Comparison of ENCODE assay signal across 1 cellular context in the genomic region with DNA sequence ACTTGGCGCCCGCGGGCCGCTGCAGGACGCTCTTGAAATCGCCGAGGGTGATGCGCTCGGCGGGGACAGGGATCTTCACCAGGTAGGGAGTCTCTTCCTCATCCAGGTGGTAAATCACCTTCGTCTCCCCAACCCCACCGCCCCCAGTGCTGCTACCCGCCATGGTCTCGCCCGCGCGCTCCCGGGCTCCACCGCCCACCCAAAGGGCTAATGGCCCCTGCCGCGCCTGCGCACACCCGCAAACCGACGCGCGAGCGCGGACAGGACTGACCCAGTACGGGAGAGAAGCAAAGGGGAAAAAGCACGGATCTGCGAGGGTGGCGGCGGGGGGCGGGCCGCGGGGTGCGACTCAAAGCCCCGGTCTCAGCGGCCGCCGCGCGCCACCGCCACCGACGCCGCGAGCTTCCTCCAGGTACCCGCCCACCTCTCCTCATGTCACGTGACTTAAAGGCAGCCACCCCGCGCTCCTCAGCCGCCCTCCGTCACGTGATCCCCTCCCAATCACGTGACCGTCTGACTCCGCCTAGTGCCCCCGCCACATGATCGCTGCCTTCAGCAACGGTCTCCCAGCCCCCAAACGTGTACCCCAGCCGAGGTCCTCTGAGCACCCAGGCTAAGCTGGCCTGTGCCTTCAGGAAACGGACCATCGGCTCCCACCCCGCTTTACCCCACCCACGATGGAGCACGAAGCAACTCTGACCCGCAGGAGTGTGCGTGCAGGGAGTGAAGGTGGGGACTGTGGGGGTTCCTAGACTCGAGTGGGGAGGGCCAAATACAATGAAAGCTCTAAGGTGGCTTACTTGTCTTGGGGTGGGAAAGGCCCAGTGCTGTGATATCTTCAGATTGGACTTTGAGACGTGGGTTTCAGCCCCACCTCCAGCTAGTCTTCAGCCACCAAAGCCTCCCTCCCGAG.
TF ChIP-seq lines count a peak whose summit lies in the region.

A gene (minus strand): TSS at position 418 of the 913 bp plus-strand sequence. CDS start 255 bp downstream, at position 163.

TF ChIP-seq in WTC11, 78 proteins besides CTCF, POLR2A, EP300 and RAD21 (continued from another document and continues in another):
- TF ChIP-seq, protein P1, sequence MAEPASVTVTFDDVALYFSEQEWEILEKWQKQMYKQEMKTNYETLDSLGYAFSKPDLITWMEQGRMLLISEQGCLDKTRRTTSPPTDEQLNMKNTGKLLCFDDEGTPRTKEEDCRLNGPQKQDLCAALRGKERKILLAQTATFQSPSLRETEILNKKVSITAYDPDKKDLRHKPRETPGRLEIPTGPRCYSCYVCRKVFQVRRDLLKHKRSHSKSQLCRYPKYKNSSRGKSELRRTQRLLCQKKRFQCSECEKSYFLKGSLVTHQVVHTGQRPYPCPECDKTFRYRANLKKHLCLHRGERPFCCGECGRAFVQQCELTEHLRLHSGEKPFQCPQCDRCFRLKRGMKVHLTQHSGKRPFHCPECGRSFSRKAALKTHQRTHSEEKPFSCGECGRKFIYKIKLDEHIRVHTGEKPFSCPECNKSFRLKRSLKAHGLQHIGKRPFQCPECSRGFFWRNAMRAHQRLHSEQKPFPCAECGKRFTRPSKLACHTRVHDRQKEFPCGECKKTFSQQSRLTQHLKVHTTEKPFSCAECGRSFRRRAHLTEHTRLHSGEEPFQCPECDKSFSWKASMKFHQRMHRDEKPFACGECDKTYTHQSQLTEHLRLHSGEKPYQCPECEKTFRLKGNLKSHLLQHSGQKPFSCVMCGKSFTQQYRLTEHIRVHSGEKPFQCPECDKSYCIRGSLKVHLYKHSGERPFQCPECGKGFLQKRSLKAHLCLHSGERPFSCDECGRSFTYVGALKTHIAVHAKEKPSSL (CRISPR knock-in tag; conservative IDR thresholded peaks at IDR 0.05): peak; percentile 90
- no peak for TF ChIP-seq SOX15 (CRISPR knock-in tag; IDR thresholded peaks at IDR 0.05)
- TF ChIP-seq, protein P2, sequence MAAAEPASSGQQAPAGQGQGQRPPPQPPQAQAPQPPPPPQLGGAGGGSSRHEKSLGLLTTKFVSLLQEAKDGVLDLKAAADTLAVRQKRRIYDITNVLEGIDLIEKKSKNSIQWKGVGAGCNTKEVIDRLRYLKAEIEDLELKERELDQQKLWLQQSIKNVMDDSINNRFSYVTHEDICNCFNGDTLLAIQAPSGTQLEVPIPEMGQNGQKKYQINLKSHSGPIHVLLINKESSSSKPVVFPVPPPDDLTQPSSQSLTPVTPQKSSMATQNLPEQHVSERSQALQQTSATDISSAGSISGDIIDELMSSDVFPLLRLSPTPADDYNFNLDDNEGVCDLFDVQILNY (CRISPR knock-in tag; IDR thresholded peaks at IDR 0.05): 0 out of 2 replicates have a peak, but pooled peaks have one; percentile 84
- TF ChIP-seq, protein P3, sequence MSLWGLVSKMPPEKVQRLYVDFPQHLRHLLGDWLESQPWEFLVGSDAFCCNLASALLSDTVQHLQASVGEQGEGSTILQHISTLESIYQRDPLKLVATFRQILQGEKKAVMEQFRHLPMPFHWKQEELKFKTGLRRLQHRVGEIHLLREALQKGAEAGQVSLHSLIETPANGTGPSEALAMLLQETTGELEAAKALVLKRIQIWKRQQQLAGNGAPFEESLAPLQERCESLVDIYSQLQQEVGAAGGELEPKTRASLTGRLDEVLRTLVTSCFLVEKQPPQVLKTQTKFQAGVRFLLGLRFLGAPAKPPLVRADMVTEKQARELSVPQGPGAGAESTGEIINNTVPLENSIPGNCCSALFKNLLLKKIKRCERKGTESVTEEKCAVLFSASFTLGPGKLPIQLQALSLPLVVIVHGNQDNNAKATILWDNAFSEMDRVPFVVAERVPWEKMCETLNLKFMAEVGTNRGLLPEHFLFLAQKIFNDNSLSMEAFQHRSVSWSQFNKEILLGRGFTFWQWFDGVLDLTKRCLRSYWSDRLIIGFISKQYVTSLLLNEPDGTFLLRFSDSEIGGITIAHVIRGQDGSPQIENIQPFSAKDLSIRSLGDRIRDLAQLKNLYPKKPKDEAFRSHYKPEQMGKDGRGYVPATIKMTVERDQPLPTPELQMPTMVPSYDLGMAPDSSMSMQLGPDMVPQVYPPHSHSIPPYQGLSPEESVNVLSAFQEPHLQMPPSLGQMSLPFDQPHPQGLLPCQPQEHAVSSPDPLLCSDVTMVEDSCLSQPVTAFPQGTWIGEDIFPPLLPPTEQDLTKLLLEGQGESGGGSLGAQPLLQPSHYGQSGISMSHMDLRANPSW (CRISPR knock-in tag; conservative IDR thresholded peaks at IDR 0.05; ENCODE audit: low read depth): no peak
- no peak for TF ChIP-seq SMAD4 (CRISPR knock-in tag; IDR thresholded peaks at IDR 0.05)
- TF ChIP-seq, protein P4, sequence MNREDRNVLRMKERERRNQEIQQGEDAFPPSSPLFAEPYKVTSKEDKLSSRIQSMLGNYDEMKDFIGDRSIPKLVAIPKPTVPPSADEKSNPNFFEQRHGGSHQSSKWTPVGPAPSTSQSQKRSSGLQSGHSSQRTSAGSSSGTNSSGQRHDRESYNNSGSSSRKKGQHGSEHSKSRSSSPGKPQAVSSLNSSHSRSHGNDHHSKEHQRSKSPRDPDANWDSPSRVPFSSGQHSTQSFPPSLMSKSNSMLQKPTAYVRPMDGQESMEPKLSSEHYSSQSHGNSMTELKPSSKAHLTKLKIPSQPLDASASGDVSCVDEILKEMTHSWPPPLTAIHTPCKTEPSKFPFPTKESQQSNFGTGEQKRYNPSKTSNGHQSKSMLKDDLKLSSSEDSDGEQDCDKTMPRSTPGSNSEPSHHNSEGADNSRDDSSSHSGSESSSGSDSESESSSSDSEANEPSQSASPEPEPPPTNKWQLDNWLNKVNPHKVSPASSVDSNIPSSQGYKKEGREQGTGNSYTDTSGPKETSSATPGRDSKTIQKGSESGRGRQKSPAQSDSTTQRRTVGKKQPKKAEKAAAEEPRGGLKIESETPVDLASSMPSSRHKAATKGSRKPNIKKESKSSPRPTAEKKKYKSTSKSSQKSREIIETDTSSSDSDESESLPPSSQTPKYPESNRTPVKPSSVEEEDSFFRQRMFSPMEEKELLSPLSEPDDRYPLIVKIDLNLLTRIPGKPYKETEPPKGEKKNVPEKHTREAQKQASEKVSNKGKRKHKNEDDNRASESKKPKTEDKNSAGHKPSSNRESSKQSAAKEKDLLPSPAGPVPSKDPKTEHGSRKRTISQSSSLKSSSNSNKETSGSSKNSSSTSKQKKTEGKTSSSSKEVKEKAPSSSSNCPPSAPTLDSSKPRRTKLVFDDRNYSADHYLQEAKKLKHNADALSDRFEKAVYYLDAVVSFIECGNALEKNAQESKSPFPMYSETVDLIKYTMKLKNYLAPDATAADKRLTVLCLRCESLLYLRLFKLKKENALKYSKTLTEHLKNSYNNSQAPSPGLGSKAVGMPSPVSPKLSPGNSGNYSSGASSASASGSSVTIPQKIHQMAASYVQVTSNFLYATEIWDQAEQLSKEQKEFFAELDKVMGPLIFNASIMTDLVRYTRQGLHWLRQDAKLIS (CRISPR knock-in tag; IDR thresholded peaks at IDR 0.05; ENCODE audit: borderline replicate concordance): peak; percentile 90; the same call in 1 of the 2 replicates
- TF ChIP-seq, protein P5, sequence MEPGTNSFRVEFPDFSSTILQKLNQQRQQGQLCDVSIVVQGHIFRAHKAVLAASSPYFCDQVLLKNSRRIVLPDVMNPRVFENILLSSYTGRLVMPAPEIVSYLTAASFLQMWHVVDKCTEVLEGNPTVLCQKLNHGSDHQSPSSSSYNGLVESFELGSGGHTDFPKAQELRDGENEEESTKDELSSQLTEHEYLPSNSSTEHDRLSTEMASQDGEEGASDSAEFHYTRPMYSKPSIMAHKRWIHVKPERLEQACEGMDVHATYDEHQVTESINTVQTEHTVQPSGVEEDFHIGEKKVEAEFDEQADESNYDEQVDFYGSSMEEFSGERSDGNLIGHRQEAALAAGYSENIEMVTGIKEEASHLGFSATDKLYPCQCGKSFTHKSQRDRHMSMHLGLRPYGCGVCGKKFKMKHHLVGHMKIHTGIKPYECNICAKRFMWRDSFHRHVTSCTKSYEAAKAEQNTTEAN (CRISPR knock-in tag; IDR thresholded peaks at IDR 0.05): 0 out of 2 replicates have a peak, but pooled peaks have one; percentile 28
- TF ChIP-seq, protein P6, sequence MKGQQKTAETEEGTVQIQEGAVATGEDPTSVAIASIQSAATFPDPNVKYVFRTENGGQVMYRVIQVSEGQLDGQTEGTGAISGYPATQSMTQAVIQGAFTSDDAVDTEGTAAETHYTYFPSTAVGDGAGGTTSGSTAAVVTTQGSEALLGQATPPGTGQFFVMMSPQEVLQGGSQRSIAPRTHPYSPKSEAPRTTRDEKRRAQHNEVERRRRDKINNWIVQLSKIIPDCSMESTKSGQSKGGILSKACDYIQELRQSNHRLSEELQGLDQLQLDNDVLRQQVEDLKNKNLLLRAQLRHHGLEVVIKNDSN (CRISPR knock-in tag; IDR thresholded peaks at IDR 0.05): peak; percentile 100
- TF ChIP-seq, protein P7, sequence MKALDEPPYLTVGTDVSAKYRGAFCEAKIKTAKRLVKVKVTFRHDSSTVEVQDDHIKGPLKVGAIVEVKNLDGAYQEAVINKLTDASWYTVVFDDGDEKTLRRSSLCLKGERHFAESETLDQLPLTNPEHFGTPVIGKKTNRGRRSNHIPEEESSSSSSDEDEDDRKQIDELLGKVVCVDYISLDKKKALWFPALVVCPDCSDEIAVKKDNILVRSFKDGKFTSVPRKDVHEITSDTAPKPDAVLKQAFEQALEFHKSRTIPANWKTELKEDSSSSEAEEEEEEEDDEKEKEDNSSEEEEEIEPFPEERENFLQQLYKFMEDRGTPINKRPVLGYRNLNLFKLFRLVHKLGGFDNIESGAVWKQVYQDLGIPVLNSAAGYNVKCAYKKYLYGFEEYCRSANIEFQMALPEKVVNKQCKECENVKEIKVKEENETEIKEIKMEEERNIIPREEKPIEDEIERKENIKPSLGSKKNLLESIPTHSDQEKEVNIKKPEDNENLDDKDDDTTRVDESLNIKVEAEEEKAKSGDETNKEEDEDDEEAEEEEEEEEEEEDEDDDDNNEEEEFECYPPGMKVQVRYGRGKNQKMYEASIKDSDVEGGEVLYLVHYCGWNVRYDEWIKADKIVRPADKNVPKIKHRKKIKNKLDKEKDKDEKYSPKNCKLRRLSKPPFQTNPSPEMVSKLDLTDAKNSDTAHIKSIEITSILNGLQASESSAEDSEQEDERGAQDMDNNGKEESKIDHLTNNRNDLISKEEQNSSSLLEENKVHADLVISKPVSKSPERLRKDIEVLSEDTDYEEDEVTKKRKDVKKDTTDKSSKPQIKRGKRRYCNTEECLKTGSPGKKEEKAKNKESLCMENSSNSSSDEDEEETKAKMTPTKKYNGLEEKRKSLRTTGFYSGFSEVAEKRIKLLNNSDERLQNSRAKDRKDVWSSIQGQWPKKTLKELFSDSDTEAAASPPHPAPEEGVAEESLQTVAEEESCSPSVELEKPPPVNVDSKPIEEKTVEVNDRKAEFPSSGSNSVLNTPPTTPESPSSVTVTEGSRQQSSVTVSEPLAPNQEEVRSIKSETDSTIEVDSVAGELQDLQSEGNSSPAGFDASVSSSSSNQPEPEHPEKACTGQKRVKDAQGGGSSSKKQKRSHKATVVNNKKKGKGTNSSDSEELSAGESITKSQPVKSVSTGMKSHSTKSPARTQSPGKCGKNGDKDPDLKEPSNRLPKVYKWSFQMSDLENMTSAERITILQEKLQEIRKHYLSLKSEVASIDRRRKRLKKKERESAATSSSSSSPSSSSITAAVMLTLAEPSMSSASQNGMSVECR (CRISPR knock-in tag; IDR thresholded peaks at IDR 0.05; ENCODE audit: borderline replicate concordance): no peak; the same call in 1 of the 2 replicates
- peak; percentile 97 for TF ChIP-seq SP1 (CRISPR knock-in tag; conservative IDR thresholded peaks at IDR 0.05)
- peak; percentile 78 for TF ChIP-seq ZNF138 (CRISPR knock-in tag; conservative IDR thresholded peaks at IDR 0.05)
- TF ChIP-seq JAZF1 (CRISPR knock-in tag; IDR thresholded peaks at IDR 0.05): no peak
- TF ChIP-seq ZNF263 (CRISPR knock-in tag; IDR thresholded peaks at IDR 0.05; ENCODE audit: low read depth): no peak
- TF ChIP-seq, protein P8, sequence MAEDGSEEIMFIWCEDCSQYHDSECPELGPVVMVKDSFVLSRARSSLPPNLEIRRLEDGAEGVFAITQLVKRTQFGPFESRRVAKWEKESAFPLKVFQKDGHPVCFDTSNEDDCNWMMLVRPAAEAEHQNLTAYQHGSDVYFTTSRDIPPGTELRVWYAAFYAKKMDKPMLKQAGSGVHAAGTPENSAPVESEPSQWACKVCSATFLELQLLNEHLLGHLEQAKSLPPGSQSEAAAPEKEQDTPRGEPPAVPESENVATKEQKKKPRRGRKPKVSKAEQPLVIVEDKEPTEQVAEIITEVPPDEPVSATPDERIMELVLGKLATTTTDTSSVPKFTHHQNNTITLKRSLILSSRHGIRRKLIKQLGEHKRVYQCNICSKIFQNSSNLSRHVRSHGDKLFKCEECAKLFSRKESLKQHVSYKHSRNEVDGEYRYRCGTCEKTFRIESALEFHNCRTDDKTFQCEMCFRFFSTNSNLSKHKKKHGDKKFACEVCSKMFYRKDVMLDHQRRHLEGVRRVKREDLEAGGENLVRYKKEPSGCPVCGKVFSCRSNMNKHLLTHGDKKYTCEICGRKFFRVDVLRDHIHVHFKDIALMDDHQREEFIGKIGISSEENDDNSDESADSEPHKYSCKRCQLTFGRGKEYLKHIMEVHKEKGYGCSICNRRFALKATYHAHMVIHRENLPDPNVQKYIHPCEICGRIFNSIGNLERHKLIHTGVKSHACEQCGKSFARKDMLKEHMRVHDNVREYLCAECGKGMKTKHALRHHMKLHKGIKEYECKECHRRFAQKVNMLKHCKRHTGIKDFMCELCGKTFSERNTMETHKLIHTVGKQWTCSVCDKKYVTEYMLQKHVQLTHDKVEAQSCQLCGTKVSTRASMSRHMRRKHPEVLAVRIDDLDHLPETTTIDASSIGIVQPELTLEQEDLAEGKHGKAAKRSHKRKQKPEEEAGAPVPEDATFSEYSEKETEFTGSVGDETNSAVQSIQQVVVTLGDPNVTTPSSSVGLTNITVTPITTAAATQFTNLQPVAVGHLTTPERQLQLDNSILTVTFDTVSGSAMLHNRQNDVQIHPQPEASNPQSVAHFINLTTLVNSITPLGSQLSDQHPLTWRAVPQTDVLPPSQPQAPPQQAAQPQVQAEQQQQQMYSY (CRISPR knock-in tag; IDR thresholded peaks at IDR 0.05): no peak
- TF ChIP-seq CBFB (CRISPR knock-in tag; IDR thresholded peaks at IDR 0.05; ENCODE audit: low read depth): peak; percentile 51; the same call in 1 of the 2 replicates
- TF ChIP-seq, protein P9, sequence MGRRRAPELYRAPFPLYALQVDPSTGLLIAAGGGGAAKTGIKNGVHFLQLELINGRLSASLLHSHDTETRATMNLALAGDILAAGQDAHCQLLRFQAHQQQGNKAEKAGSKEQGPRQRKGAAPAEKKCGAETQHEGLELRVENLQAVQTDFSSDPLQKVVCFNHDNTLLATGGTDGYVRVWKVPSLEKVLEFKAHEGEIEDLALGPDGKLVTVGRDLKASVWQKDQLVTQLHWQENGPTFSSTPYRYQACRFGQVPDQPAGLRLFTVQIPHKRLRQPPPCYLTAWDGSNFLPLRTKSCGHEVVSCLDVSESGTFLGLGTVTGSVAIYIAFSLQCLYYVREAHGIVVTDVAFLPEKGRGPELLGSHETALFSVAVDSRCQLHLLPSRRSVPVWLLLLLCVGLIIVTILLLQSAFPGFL (CRISPR knock-in tag; IDR thresholded peaks at IDR 0.05; ENCODE audit: borderline replicate concordance): no peak
